ENCODE assay signal across 9 cellular contexts in the genomic region with DNA sequence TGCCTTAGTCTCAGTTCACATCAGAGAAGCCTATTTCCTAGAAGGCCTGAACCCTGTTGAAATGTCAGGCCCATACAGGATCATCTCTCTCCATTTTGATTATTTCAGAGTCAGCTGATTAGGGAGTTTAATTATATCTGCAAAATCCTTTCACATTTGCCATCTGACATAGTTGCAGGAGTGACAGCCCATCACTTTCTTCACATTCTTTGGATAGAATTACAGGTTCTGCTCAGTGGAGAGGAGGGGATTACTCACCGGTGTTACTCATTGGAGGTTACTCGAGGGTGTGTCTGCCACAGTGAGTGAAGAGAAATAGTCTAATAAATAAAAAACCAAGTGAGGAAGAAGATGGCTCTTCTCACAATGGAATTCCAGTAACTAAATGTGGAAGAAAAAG.
A peak's percentile ranks its signal among the peaks of the same experiment; 100 is the strongest.
DNase-seq lines count a peak whose midpoint lies in the region; ATAC-seq and TF ChIP-seq lines count a peak whose summit lies in the region.
"Had no signal": no experiment of that assay in that cellular context is flagged by ENCODE, and none has a peak within 500 bp of the region (broad histone marks: within the 10 kb centered on the region; RNA-seq: fewer than 3 reads in every experiment).

No MANE protein-coding gene starts in this region.

- peak overlapping the region; percentile 65 for H3K27ac Mint-ChIP-seq in activated T-helper 2 cell treated with anti-CD3 and anti-CD28 coated beads, Interferon-gamma antibody, Interleukin-2, Interleukin-4, amounts not matched to agents 10 μg/mL and 5 μg/mL and 100 μg/mL, durations not matched to agents 14 hours and 24 hours and 36 hours
- H3K27ac Mint-ChIP-seq in stimulated activated naive B cell treated with anti-CD40 and anti-IgM and Interleukin-4, amounts not matched to agents 10 μg/mL and 1 μg/mL and 100 μg/mL, for 72 hours = no peak overlapping the region

- H3K9me3 Mint-ChIP-seq in activated T-helper 2 cell treated with anti-CD3 and anti-CD28 coated beads, Interferon-gamma antibody, Interleukin-2, Interleukin-4, amounts not matched to agents 10 μg/mL and 5 μg/mL and 100 μg/mL, durations not matched to agents 14 hours and 24 hours and 36 hours = no peaks in the 10 kb centered on the region
- peaks cover 3 to 4% of the 10 kb centered on the region in 2 donors for H3K9me3 Mint-ChIP-seq in stimulated activated naive B cell treated with anti-CD40 and anti-IgM and Interleukin-4, amounts not matched to agents 10 μg/mL and 1 μg/mL and 100 μg/mL, for 72 hours

- H3K36me3 Mint-ChIP-seq in activated T-helper 2 cell treated with anti-CD3 and anti-CD28 coated beads, Interferon-gamma antibody, Interleukin-2, Interleukin-4, amounts not matched to agents 10 μg/mL and 5 μg/mL and 100 μg/mL, durations not matched to agents 14 hours and 24 hours and 36 hours (ENCODE audit: low read depth) = peaks cover 45% of the 10 kb centered on the region
- H3K36me3 Mint-ChIP-seq in stimulated activated naive B cell treated with anti-CD40 and anti-IgM and Interleukin-4, amounts not matched to agents 10 μg/mL and 1 μg/mL and 100 μg/mL, for 72 hours = peaks cover 9 to 15% of the 10 kb centered on the region in 2 donors

- no peak overlapping the region for H3K4me3 Mint-ChIP-seq in activated T-helper 2 cell treated with anti-CD3 and anti-CD28 coated beads, Interferon-gamma antibody, Interleukin-2, Interleukin-4, amounts not matched to agents 10 μg/mL and 5 μg/mL and 100 μg/mL, durations not matched to agents 14 hours and 24 hours and 36 hours (ENCODE audit: low read depth)
- H3K4me3 Mint-ChIP-seq in stimulated activated naive B cell treated with anti-CD40 and anti-IgM and Interleukin-4, amounts not matched to agents 10 μg/mL and 1 μg/mL and 100 μg/mL, for 72 hours = no peak overlapping the region

- H3K36me3 ChIP-seq in left ventricle myocardium inferior = no peaks in the 10 kb centered on the region

- H3K4me1 ChIP-seq in left ventricle myocardium inferior = peaks cover 29% of the 10 kb centered on the region

- no peak for ATAC-seq in stimulated activated naive B cell treated with anti-CD40 and anti-IgM and Interleukin-4, amounts not matched to agents 10 μg/mL and 1 μg/mL and 100 μg/mL, for 72 hours (replicated peaks)
- no peak for ATAC-seq in HG03108 (IDR thresholded peaks at IDR 0.05; ENCODE audit: unreplicated experiment)

- no peak overlapping the region for H3K27ac ChIP-seq in left ventricle myocardium inferior (replicated peaks)

- no peaks in the 10 kb centered on the region for H3K27me3 ChIP-seq in left ventricle myocardium inferior (ENCODE audit: low read depth)

- intact Hi-C loops in activated T-helper 2 cell treated with anti-CD3 and anti-CD28 coated beads, Interferon-gamma antibody, Interleukin-2, Interleukin-4, amounts not matched to agents 10 μg/mL and 5 μg/mL and 100 μg/mL, durations not matched to agents 14 hours and 24 hours and 36 hours (cut with micrococcal nuclease) = loop anchor here (5.0 to 10.0 kb wide), 2 partner anchors 252 to 324 kb away; no protein-coding TSS in a partner anchor
- intact Hi-C loops in left ventricle myocardium inferior (cut with micrococcal nuclease) = no loop called here

- DNase-seq in AG08395 (ENCODE audit: low spot score) (peak; percentile 50), HCEC 1CT (peak; percentile 61), kidney glomerular epithelial cell (lab: John Stamatoyannopoulos, UW) (peak; percentile 80), DMS 273 treated with DMSO at 0.1 percent for 48 hours (lab: John Stamatoyannopoulos, UW) (no peak), left ventricle myocardium inferior (no peak)
- no peak for DNase-seq in activated T-helper 2 cell treated with anti-CD3 and anti-CD28 coated beads, Interferon-gamma antibody, Interleukin-2, Interleukin-4, amounts not matched to agents 10 μg/mL and 5 μg/mL and 100 μg/mL, durations not matched to agents 14 hours and 24 hours and 36 hours (ENCODE audit: low spot score)
- DNase-seq in stimulated activated naive B cell treated with anti-CD40 and anti-IgM and Interleukin-4, amounts not matched to agents 10 μg/mL and 1 μg/mL and 100 μg/mL, for 72 hours = no peak
- DNase-seq: NCI-H524 treated with DMSO at 0.1 percent for 48 hours had no signal

- no peak for TF ChIP-seq CTCF in left ventricle myocardium inferior (IDR thresholded peaks at IDR 0.05; ENCODE audit: borderline replicate concordance)

- H3K4me1 Mint-ChIP-seq in activated T-helper 2 cell treated with anti-CD3 and anti-CD28 coated beads, Interferon-gamma antibody, Interleukin-2, Interleukin-4, amounts not matched to agents 10 μg/mL and 5 μg/mL and 100 μg/mL, durations not matched to agents 14 hours and 24 hours and 36 hours (ENCODE audit: low read depth) = peaks cover 59% of the 10 kb centered on the region
- peaks cover 22 to 29% of the 10 kb centered on the region in 2 donors for H3K4me1 Mint-ChIP-seq in stimulated activated naive B cell treated with anti-CD40 and anti-IgM and Interleukin-4, amounts not matched to agents 10 μg/mL and 1 μg/mL and 100 μg/mL, for 72 hours

- no peak overlapping the region for H3K4me3 ChIP-seq in left ventricle myocardium inferior

- no peaks in the 10 kb centered on the region for H3K27me3 Mint-ChIP-seq in activated T-helper 2 cell treated with anti-CD3 and anti-CD28 coated beads, Interferon-gamma antibody, Interleukin-2, Interleukin-4, amounts not matched to agents 10 μg/mL and 5 μg/mL and 100 μg/mL, durations not matched to agents 14 hours and 24 hours and 36 hours (ENCODE audit: low read depth)
- no peaks in the 10 kb centered on the region for H3K27me3 Mint-ChIP-seq in stimulated activated naive B cell treated with anti-CD40 and anti-IgM and Interleukin-4, amounts not matched to agents 10 μg/mL and 1 μg/mL and 100 μg/mL, for 72 hours

- no peaks in the 10 kb centered on the region for H3K9me3 ChIP-seq in left ventricle myocardium inferior (replicated peaks)

Comparison
In these comparisons a context has a peak if more than half of its experiments do, and no peak if none do; other contexts are left out.
1. DNase-seq: peak in AG08395 (single experiment), HCEC 1CT (single experiment) and kidney glomerular epithelial cell (single experiment); none in activated T-helper 2 cell treated with anti-CD3 and anti-CD28 coated beads, Interferon-gamma antibody, Interleukin-2, Interleukin-4, amounts not matched to agents 10 μg/mL and 5 μg/mL and 100 μg/mL, durations not matched to agents 14 hours and 24 hours and 36 hours (single experiment), stimulated activated naive B cell treated with anti-CD40 and anti-IgM and Interleukin-4, amounts not matched to agents 10 μg/mL and 1 μg/mL and 100 μg/mL, for 72 hours (single experiment), DMS 273 treated with DMSO at 0.1 percent for 48 hours (single experiment) and left ventricle myocardium inferior (single experiment).